In genomic region chr5:132297211-132297940, GRCh38 we compare ENCODE assay signal across 1 cellular context.
TF ChIP-seq lines count a peak whose summit lies in the region.

No MANE protein-coding gene starts in this region.

TF ChIP-seq in K562, 482 proteins besides CTCF, POLR2A, EP300 and RAD21:
- peak; percentile 65 for TF ChIP-seq ZNF121 (CRISPR knock-in tag; conservative IDR thresholded peaks at IDR 0.05)
- peak; percentile 80 for TF ChIP-seq BCOR (IDR thresholded peaks at IDR 0.05)
- no peak for TF ChIP-seq NFE2 (IDR thresholded peaks at IDR 0.05; ENCODE audit: low read depth)
- no peak for TF ChIP-seq GABPB1 (CRISPR knock-in tag; IDR thresholded peaks at IDR 0.05)
- TF ChIP-seq RBM25 (IDR thresholded peaks at IDR 0.05; ENCODE audit: low read depth, low read length, severe bottlenecking) = peak; percentile 2
- TF ChIP-seq HDGF (IDR thresholded peaks at IDR 0.05) = 0 out of 2 replicates have a peak, but pooled peaks have one; percentile 18
